Comparison of ENCODE assay signal across 11 cellular contexts in the genomic region with DNA sequence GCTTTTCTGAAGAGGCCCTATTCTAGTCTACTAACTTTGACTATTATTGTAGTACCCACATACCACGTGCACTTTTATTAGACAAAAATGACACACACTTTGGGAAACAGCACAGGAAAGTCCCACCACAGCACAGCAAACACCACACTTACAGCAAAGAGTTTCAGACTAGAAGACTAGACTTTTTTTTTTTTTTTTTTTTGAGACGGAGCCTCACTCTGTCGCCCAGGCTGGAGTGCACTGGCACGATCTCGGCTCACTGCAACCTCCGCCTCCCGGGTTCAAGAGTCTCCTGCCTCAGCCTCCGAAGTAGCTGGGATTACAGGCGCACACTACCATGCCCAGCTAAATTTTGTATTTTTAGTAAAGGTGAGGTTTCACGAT. TPM values are rescaled to one million over a fixed set of nuclear protein-coding genes. Genes with fewer than 3 reads are reported as not detected.
DNase-seq lines count a peak whose midpoint lies in the region; ATAC-seq and TF ChIP-seq lines count a peak whose summit lies in the region.
"Had no signal": no experiment of that assay in that cellular context is flagged by ENCODE, and none has a peak within 500 bp of the region (broad histone marks: within the 10 kb centered on the region; RNA-seq: fewer than 3 reads in every experiment).

No MANE protein-coding gene starts in this region.

- peak; percentile 53 for DNase-seq in activated CD4-positive, alpha-beta T cell treated with anti-CD3 and anti-CD28 coated beads for 36 hours
- no peak for DNase-seq in activated CD4-positive, alpha-beta T cell treated with anti-CD3 and anti-CD28 coated beads, Interleukin-2, amount 10 ng/mL, durations not matched to agents 7 days and 5 days
- DNase-seq in T-cell (peak in 4 of 34 experiments; percentile 13 to 26 (median 16)), endothelial cell (ENCODE audit: low spot score) (no peak), hepatic stellate cell (ENCODE audit: low spot score) (no peak)
- DNase-seq in NK-92 treated with Interleukin-12 subunit alpha and Interleukin-12 subunit beta, amount 100 ng/mL, for 24 hours (lab: John Stamatoyannopoulos, UW) = no peak
- DNase-seq: Kasumi-1 had no signal

- no peak overlapping the region for H3K4me3 Mint-ChIP-seq in activated CD4-positive, alpha-beta T cell treated with anti-CD3 and anti-CD28 coated beads for 36 hours
- no peak overlapping the region for H3K4me3 Mint-ChIP-seq in activated CD4-positive, alpha-beta T cell treated with anti-CD3 and anti-CD28 coated beads, Interleukin-2, amount 10 ng/mL, durations not matched to agents 7 days and 5 days
- H3K4me3 Mint-ChIP-seq in T-cell = peak overlapping the region; percentile 18 to 54 (median 39)
- H3K4me3 Mint-ChIP-seq in endothelial cell (ENCODE audit: unreplicated experiment) = no peak overlapping the region
- peak overlapping the region; percentile 11 for H3K4me3 Mint-ChIP-seq in stimulated activated memory B cell treated with anti-CD40 and anti-IgM and Interleukin-4, amounts not matched to agents 10 μg/mL and 1 μg/mL and 100 μg/mL, for 72 hours

- peaks cover 8% of the 10 kb centered on the region for H3K36me3 Mint-ChIP-seq in activated CD4-positive, alpha-beta T cell treated with anti-CD3 and anti-CD28 coated beads for 36 hours (ENCODE audit: low read depth)
- peaks cover 6% of the 10 kb centered on the region for H3K36me3 Mint-ChIP-seq in activated CD4-positive, alpha-beta T cell treated with anti-CD3 and anti-CD28 coated beads, Interleukin-2, amount 10 ng/mL, durations not matched to agents 7 days and 5 days (ENCODE audit: low read depth)
- H3K36me3 Mint-ChIP-seq in T-cell (no peaks in the 10 kb centered on the region), endothelial cell (ENCODE audit: low read depth, unreplicated experiment) (no peaks in the 10 kb centered on the region)
- peaks cover 6% of the 10 kb centered on the region for H3K36me3 Mint-ChIP-seq in stimulated activated memory B cell treated with anti-CD40 and anti-IgM and Interleukin-4, amounts not matched to agents 10 μg/mL and 1 μg/mL and 100 μg/mL, for 72 hours

- H3K4me1 Mint-ChIP-seq in activated CD4-positive, alpha-beta T cell treated with anti-CD3 and anti-CD28 coated beads for 36 hours = peaks cover 77% of the 10 kb centered on the region
- peaks cover 64% of the 10 kb centered on the region for H3K4me1 Mint-ChIP-seq in activated CD4-positive, alpha-beta T cell treated with anti-CD3 and anti-CD28 coated beads, Interleukin-2, amount 10 ng/mL, durations not matched to agents 7 days and 5 days
- peaks cover 78 to 87% (median 80%) of the 10 kb centered on the region in 3 donors for H3K4me1 Mint-ChIP-seq in T-cell
- peaks cover 39% of the 10 kb centered on the region for H3K4me1 Mint-ChIP-seq in endothelial cell (ENCODE audit: unreplicated experiment)
- peaks cover 71% of the 10 kb centered on the region for H3K4me1 Mint-ChIP-seq in stimulated activated memory B cell treated with anti-CD40 and anti-IgM and Interleukin-4, amounts not matched to agents 10 μg/mL and 1 μg/mL and 100 μg/mL, for 72 hours

- H3K9me3 Mint-ChIP-seq in activated CD4-positive, alpha-beta T cell treated with anti-CD3 and anti-CD28 coated beads for 36 hours (ENCODE audit: low read depth) = no peaks in the 10 kb centered on the region
- no peaks in the 10 kb centered on the region for H3K9me3 Mint-ChIP-seq in activated CD4-positive, alpha-beta T cell treated with anti-CD3 and anti-CD28 coated beads, Interleukin-2, amount 10 ng/mL, durations not matched to agents 7 days and 5 days
- H3K9me3 Mint-ChIP-seq in T-cell = no peaks in the 10 kb centered on the region
- H3K9me3 Mint-ChIP-seq in endothelial cell (ENCODE audit: unreplicated experiment) = no peaks in the 10 kb centered on the region
- H3K9me3 Mint-ChIP-seq in stimulated activated memory B cell treated with anti-CD40 and anti-IgM and Interleukin-4, amounts not matched to agents 10 μg/mL and 1 μg/mL and 100 μg/mL, for 72 hours = no peaks in the 10 kb centered on the region

- peak; percentile 83 for ATAC-seq in activated CD4-positive, alpha-beta T cell treated with anti-CD3 and anti-CD28 coated beads for 36 hours
- peak in 1 of 4 experiments; percentile 54 for ATAC-seq in T-cell (replicated peaks in 1 of 4)
- ATAC-seq in stimulated activated memory B cell treated with anti-CD40 and anti-IgM and Interleukin-4, amounts not matched to agents 10 μg/mL and 1 μg/mL and 100 μg/mL, for 72 hours = peak; percentile 88
- no peak for ATAC-seq in GM21528 (IDR thresholded peaks at IDR 0.05; ENCODE audit: low FRiP score, unreplicated experiment)
- ATAC-seq: A549, HCT116 had no signal

- intact Hi-C loops in activated CD4-positive, alpha-beta T cell treated with anti-CD3 and anti-CD28 coated beads for 36 hours (cut with DNase I, micrococcal nuclease) = loop anchor here (2.0 kb wide), 2 partner anchors 15 to 19 kb away; no protein-coding TSS in a partner anchor

- no peak for TF ChIP-seq CTCF in endothelial cell (IDR thresholded peaks at IDR 0.05; ENCODE audit: unreplicated experiment)

- POLR2A ChIA-PET in activated CD4-positive, alpha-beta T cell treated with anti-CD3 and anti-CD28 coated beads for 36 hours (lab: Charles Lee) = interaction anchor here (0.5 to 2.7 kb wide), 6 partner anchors 9 to 22 kb away, joined by 3 to 10 read pairs (median 6); no protein-coding TSS in a partner anchor
- POLR2A ChIA-PET in activated CD4-positive, alpha-beta T cell treated with anti-CD3 and anti-CD28 coated beads, Interleukin-2, amount 10 ng/mL, durations not matched to agents 7 days and 5 days (lab: Charles Lee) = interaction anchor here (0.6 kb wide), 1 partner anchor 14 kb away, joined by 3 read pairs; no protein-coding TSS in a partner anchor
- POLR2A ChIA-PET in T-cell (lab: Charles Lee) = interaction anchor here in 1 of 2 donors (0.8 to 1.0 kb wide), 3 partner anchors 10 to 22 kb away, joined by 3 to 13 read pairs (median 3); no protein-coding TSS in a partner anchor

- H3K27ac Mint-ChIP-seq in activated CD4-positive, alpha-beta T cell treated with anti-CD3 and anti-CD28 coated beads for 36 hours = peak overlapping the region; percentile 77
- H3K27ac Mint-ChIP-seq in activated CD4-positive, alpha-beta T cell treated with anti-CD3 and anti-CD28 coated beads, Interleukin-2, amount 10 ng/mL, durations not matched to agents 7 days and 5 days = no peak overlapping the region
- H3K27ac Mint-ChIP-seq in T-cell = peak overlapping the region; percentile 5 to 65
- H3K27ac Mint-ChIP-seq in endothelial cell (ENCODE audit: unreplicated experiment) = peak overlapping the region; percentile 43
- H3K27ac Mint-ChIP-seq in stimulated activated memory B cell treated with anti-CD40 and anti-IgM and Interleukin-4, amounts not matched to agents 10 μg/mL and 1 μg/mL and 100 μg/mL, for 72 hours = peak overlapping the region; percentile 43

- no peaks in the 10 kb centered on the region for H3K27me3 Mint-ChIP-seq in activated CD4-positive, alpha-beta T cell treated with anti-CD3 and anti-CD28 coated beads for 36 hours
- no peaks in the 10 kb centered on the region for H3K27me3 Mint-ChIP-seq in activated CD4-positive, alpha-beta T cell treated with anti-CD3 and anti-CD28 coated beads, Interleukin-2, amount 10 ng/mL, durations not matched to agents 7 days and 5 days
- H3K27me3 Mint-ChIP-seq in T-cell = no peaks in the 10 kb centered on the region
- no peaks in the 10 kb centered on the region for H3K27me3 Mint-ChIP-seq in endothelial cell (ENCODE audit: unreplicated experiment)
- H3K27me3 Mint-ChIP-seq in stimulated activated memory B cell treated with anti-CD40 and anti-IgM and Interleukin-4, amounts not matched to agents 10 μg/mL and 1 μg/mL and 100 μg/mL, for 72 hours = no peaks in the 10 kb centered on the region

- CTCF ChIA-PET in activated CD4-positive, alpha-beta T cell treated with anti-CD3 and anti-CD28 coated beads for 36 hours (lab: Charles Lee) = interaction anchor here (0.5 to 8.9 kb wide), 5 partner anchors 11 to 121 kb away, joined by 3 to 121 read pairs (median 3); no protein-coding TSS in a partner anchor
- CTCF ChIA-PET in activated CD4-positive, alpha-beta T cell treated with anti-CD3 and anti-CD28 coated beads, Interleukin-2, amount 10 ng/mL, durations not matched to agents 7 days and 5 days (lab: Charles Lee) = interaction anchor here (0.7 to 1.9 kb wide), 9 partner anchors 13 to 153 kb away, joined by 3 to 6 read pairs (median 4); a partner anchor contains a TSS
- CTCF ChIA-PET in T-cell (lab: Charles Lee) = interaction anchor here in 1 of 2 donors (0.7 to 3.0 kb wide), 5 partner anchors 11 to 44 kb away, joined by 3 to 14 read pairs (median 6); no protein-coding TSS in a partner anchor

RNA-seq across cellular contexts. Expression of a gene that starts 20.1 kb away (rescaled TPM):
- 100 to 1,000 TPM; 520 to 553 TPM for total RNA-seq in activated CD4-positive, alpha-beta T cell treated with anti-CD3 and anti-CD28 coated beads for 36 hours
- total RNA-seq in activated CD4-positive, alpha-beta T cell treated with anti-CD3 and anti-CD28 coated beads, Interleukin-2, amount 10 ng/mL, durations not matched to agents 7 days and 5 days = 100 to 1,000 TPM; 340 to 435 TPM
- total RNA-seq in T-cell (100 to 1,000 TPM; 119 to 129 (median 126) TPM), endothelial cell (ENCODE audit: unreplicated experiment) (820 TPM)

Comparison
In these comparisons a context has a peak if more than half of its experiments do, and no peak if none do; other contexts are left out.
1. H3K4me3 Mint-ChIP-seq: peak in T-cell (3 of 3) and stimulated activated memory B cell treated with anti-CD40 and anti-IgM and Interleukin-4, amounts not matched to agents 10 μg/mL and 1 μg/mL and 100 μg/mL, for 72 hours (single experiment); none in activated CD4-positive, alpha-beta T cell treated with anti-CD3 and anti-CD28 coated beads for 36 hours (single experiment), activated CD4-positive, alpha-beta T cell treated with anti-CD3 and anti-CD28 coated beads, Interleukin-2, amount 10 ng/mL, durations not matched to agents 7 days and 5 days (single experiment) and endothelial cell (single experiment).